12 cellular contexts compared by ENCODE assay signal in the genomic region with DNA sequence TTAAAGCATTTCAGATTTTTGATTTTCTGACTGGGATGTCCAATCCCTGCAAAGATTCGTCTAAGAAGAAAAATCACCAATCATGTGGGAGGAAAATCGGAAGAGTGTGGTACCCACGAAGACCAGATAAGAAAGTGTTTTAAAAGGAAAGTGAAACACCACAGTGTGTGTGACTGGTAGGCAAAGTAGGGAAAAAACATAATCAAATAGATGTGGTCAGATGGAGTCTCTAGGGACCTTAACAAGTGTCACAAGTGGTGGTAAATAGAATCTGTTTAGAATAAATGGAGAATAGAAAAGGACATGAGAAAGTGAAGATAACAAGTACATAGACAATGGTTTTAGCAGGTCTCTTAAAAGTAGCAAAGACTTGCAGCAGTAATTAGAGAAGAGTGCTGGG.
DNase-seq lines count a peak whose midpoint lies in the region; ATAC-seq and TF ChIP-seq lines count a peak whose summit lies in the region.
"Had no signal": no experiment of that assay in that cellular context is flagged by ENCODE, and none has a peak within 500 bp of the region (broad histone marks: within the 10 kb centered on the region; RNA-seq: fewer than 3 reads in every experiment).

No MANE protein-coding gene starts in this region.

- no peak overlapping the region for H3K27ac Mint-ChIP-seq in natural killer cell
- H3K27ac Mint-ChIP-seq: activated naive CD8-positive, alpha-beta T cell had no signal

- no peaks in the 10 kb centered on the region for H3K36me3 ChIP-seq in adrenal gland (replicated peaks in 1 of 2)

- H3K4me1 Mint-ChIP-seq in natural killer cell, result no peaks in the 10 kb centered on the region

- H3K4me3 Mint-ChIP-seq in natural killer cell, result no peak overlapping the region
- H3K4me3 Mint-ChIP-seq: activated naive CD8-positive, alpha-beta T cell had no signal

- no peaks in the 10 kb centered on the region for H3K27me3 Mint-ChIP-seq in natural killer cell (ENCODE audit: low read depth in 2 of 2)
- H3K27me3 Mint-ChIP-seq: activated naive CD8-positive, alpha-beta T cell had no signal

- no peak overlapping the region for H3K27ac ChIP-seq in adrenal gland
- H3K27ac ChIP-seq: SK-N-MC had no signal

- DNase-seq in GM12865 (ENCODE audit: low read depth) (peak; percentile 54), adrenal gland (no peak), natural killer cell (no peak), HCEC 1CT (no peak), NCI-H446 treated with DMSO at 0.1 percent for 48 hours (lab: John Stamatoyannopoulos, UW) (no peak)
- DNase-seq: activated CD4-positive, alpha-beta T cell treated with anti-CD3 and anti-CD28 coated beads, Interleukin-2, amount 50 U/mL, for 1 hour; left ventricle myocardium superior had no signal

- no peaks in the 10 kb centered on the region for H3K4me1 ChIP-seq in adrenal gland (replicated peaks in 1 of 2)

- 60 to 77% (median 66%) methylated on average over 3 of the region's 3 CpGs for WGBS in adrenal gland, 4 donors

- H3K27me3 ChIP-seq in adrenal gland, result no peaks in the 10 kb centered on the region

- peaks cover 2 to 7% of the 10 kb centered on the region in 2 donors for H3K9me3 Mint-ChIP-seq in natural killer cell

- no peaks in the 10 kb centered on the region for H3K9me3 ChIP-seq in adrenal gland (replicated peaks in 1 of 3)

- H3K4me3 ChIP-seq in GM12865 (ENCODE audit: low read depth, low read length) (no peak overlapping the region), adrenal gland (no peak overlapping the region)
- H3K4me3 ChIP-seq: SK-N-MC had no signal

- no peaks in the 10 kb centered on the region for H3K36me3 Mint-ChIP-seq in natural killer cell
- H3K36me3 Mint-ChIP-seq: activated naive CD8-positive, alpha-beta T cell had no signal

- intact Hi-C loops in adrenal gland (cut with DNase I) (no loop called here), natural killer cell (cut with micrococcal nuclease) (no loop called here)

- ATAC-seq in GM19395 (IDR thresholded peaks at IDR 0.05; ENCODE audit: unreplicated experiment), result peak; percentile 100
- ATAC-seq in HG02798 (IDR thresholded peaks at IDR 0.05; ENCODE audit: poor library complexity, unreplicated experiment), result peak; percentile 98
- ATAC-seq in HG03469 (IDR thresholded peaks at IDR 0.05; ENCODE audit: unreplicated experiment), result peak; percentile 100
- ATAC-seq in natural killer cell, result no peak

- TF ChIP-seq POLR2A in adrenal gland (IDR thresholded peaks at IDR 0.05), result no peak

- TF ChIP-seq CTCF in GM12865 (IDR thresholded peaks at IDR 0.05; ENCODE audit: insufficient read depth, low read depth, low read length, missing control alignments), result no peak
- TF ChIP-seq CTCF in adrenal gland (IDR thresholded peaks at IDR 0.05), result no peak
- TF ChIP-seq CTCF in natural killer cell (IDR thresholded peaks at IDR 0.05), result no peak

Comparison
In these comparisons a context has a peak if more than half of its experiments do, and no peak if none do; other contexts are left out.
1. ATAC-seq: peak in GM19395 (single experiment), HG02798 (single experiment) and HG03469 (single experiment); none in natural killer cell (0 of 3).